ENCODE assay signal across 1 cellular context in genomic region chr9:27645166-27645840, GRCh38.
TF ChIP-seq lines count a peak whose summit lies in the region.

No MANE protein-coding gene starts in this region.

TF ChIP-seq in H1, 55 proteins besides CTCF, POLR2A, EP300 and RAD21 (continued from another document):
- no peak for TF ChIP-seq CHD7 (IDR thresholded peaks at IDR 0.05; ENCODE audit: insufficient replicate concordance, low read length)
- TF ChIP-seq KDM5A (IDR thresholded peaks at IDR 0.05; ENCODE audit: low read length) = no peak
- TF ChIP-seq TAF7 (optimal IDR thresholded peaks at IDR 0.05; ENCODE audit: borderline replicate concordance, low read depth, low read length) = no peak
- TF ChIP-seq JUND (IDR thresholded peaks at IDR 0.05; ENCODE audit: low read length) = no peak
- TF ChIP-seq FOSL1 (IDR thresholded peaks at IDR 0.05; ENCODE audit: insufficient read depth, low read depth, low read length) = no peak
- no peak for TF ChIP-seq SIRT6 (IDR thresholded peaks at IDR 0.05; ENCODE audit: low read length)
- no peak for TF ChIP-seq TAF1 (IDR thresholded peaks at IDR 0.05; ENCODE audit: low read depth, low read length)
- TF ChIP-seq CREB1 (IDR thresholded peaks at IDR 0.05) = no peak
- TF ChIP-seq MAFK (IDR thresholded peaks at IDR 0.05; ENCODE audit: low read depth, low read length) = no peak
- TF ChIP-seq ZNF274 (IDR thresholded peaks at IDR 0.05; ENCODE audit: borderline replicate concordance, extremely low read depth, low read length) = no peak
